Comparison of ENCODE assay signal across 8 cellular contexts in genomic region chrX:39730671-39731389, GRCh38.
DNase-seq lines count a peak whose midpoint lies in the region; ATAC-seq and TF ChIP-seq lines count a peak whose summit lies in the region.

No MANE protein-coding gene starts in this region.

- no peak overlapping the region for H3K9ac ChIP-seq in trophoblast cell (ENCODE audit: low read length)

- peaks cover 3% of the 10 kb centered on the region for H3K4me1 ChIP-seq in CD8-positive, alpha-beta memory T cell (ENCODE audit: insufficient read depth, low read length)
- H3K4me1 ChIP-seq in SJSA1 (replicated peaks), result peaks cover 36% of the 10 kb centered on the region
- peaks cover 6% of the 10 kb centered on the region for H3K4me1 ChIP-seq in cardiac muscle cell (ENCODE audit: low read depth)
- H3K4me1 ChIP-seq in trophoblast cell (ENCODE audit: control insufficient read depth in 1 of 2, insufficient read depth in 2 of 2, low read length in 2 of 2), result peaks cover 8 to 17% of the 10 kb centered on the region in 2 experiments
- no peaks in the 10 kb centered on the region for H3K4me1 ChIP-seq in uterus

- H3K36me3 Mint-ChIP-seq in CD8-positive, alpha-beta memory T cell, result no peaks in the 10 kb centered on the region
- H3K36me3 Mint-ChIP-seq in activated naive CD4-positive, alpha-beta T cell treated with anti-CD3 and anti-CD28 coated beads, Interleukin-2, amount 50 U/mL, for 24 hours, result no peaks in the 10 kb centered on the region

- H3K23ac ChIP-seq in trophoblast cell (ENCODE audit: low read length), result no peak overlapping the region

- H2BK5ac ChIP-seq in trophoblast cell (ENCODE audit: low read depth, low read length, poor library complexity), result no peak overlapping the region

- H3K27me3 ChIP-seq in CD8-positive, alpha-beta memory T cell (ENCODE audit: insufficient read depth, low read length, poor library complexity, severe bottlenecking), result no peaks in the 10 kb centered on the region
- H3K27me3 ChIP-seq in SJSA1 (replicated peaks), result no peaks in the 10 kb centered on the region
- H3K27me3 ChIP-seq in cardiac muscle cell, result no peaks in the 10 kb centered on the region
- H3K27me3 ChIP-seq in trophoblast cell (ENCODE audit: insufficient read depth, low read length), result no peaks in the 10 kb centered on the region
- H3K27me3 ChIP-seq in uterus, result no peaks in the 10 kb centered on the region

- TF ChIP-seq POLR2A in uterus (IDR thresholded peaks at IDR 0.05), result no peak

- no peak overlapping the region for H3K14ac ChIP-seq in trophoblast cell (ENCODE audit: low read length)

- H4K8ac ChIP-seq in trophoblast cell (ENCODE audit: low read depth, low read length), result no peak overlapping the region

- POLR2A ChIA-PET in CD8-positive, alpha-beta memory T cell (lab: Charles Lee), result no interaction called here

- peak overlapping the region in 4 of 8 donors; percentile 27 to 75 (median 61) for H3K27ac Mint-ChIP-seq in CD8-positive, alpha-beta memory T cell
- peak overlapping the region; percentile 82 for H3K27ac Mint-ChIP-seq in activated naive CD4-positive, alpha-beta T cell treated with anti-CD3 and anti-CD28 coated beads, Interleukin-2, amount 50 U/mL, for 24 hours

- no peak overlapping the region for H4K12ac ChIP-seq in trophoblast cell (ENCODE audit: low read depth, low read length)

- H3K4me3 ChIP-seq in CD8-positive, alpha-beta memory T cell (ENCODE audit: low read length), result no peak overlapping the region
- peak overlapping the region; percentile 11 for H3K4me3 ChIP-seq in SJSA1
- no peak overlapping the region for H3K4me3 ChIP-seq in cardiac muscle cell
- H3K4me3 ChIP-seq in trophoblast cell (ENCODE audit: low read depth, low read length), result no peak overlapping the region
- no peak overlapping the region for H3K4me3 ChIP-seq in uterus

- H3K4me3 Mint-ChIP-seq in CD8-positive, alpha-beta memory T cell, result peak overlapping the region in 1 of 7 donors; percentile 65
- H3K4me3 Mint-ChIP-seq in activated naive CD4-positive, alpha-beta T cell treated with anti-CD3 and anti-CD28 coated beads, Interleukin-2, amount 50 U/mL, for 24 hours, result peak overlapping the region; percentile 73

- peaks cover 0 to 11% of the 10 kb centered on the region in 2 donors for H3K27me3 Mint-ChIP-seq in CD8-positive, alpha-beta memory T cell
- H3K27me3 Mint-ChIP-seq in activated naive CD4-positive, alpha-beta T cell treated with anti-CD3 and anti-CD28 coated beads, Interleukin-2, amount 50 U/mL, for 24 hours, result no peaks in the 10 kb centered on the region

- H3K79me2 ChIP-seq in trophoblast cell (ENCODE audit: control insufficient read depth, insufficient read depth, low read length, poor library complexity), result no peaks in the 10 kb centered on the region

- peak overlapping the region; percentile 33 for H3K4me2 ChIP-seq in trophoblast cell (ENCODE audit: low read length)

- H4K91ac ChIP-seq in trophoblast cell (ENCODE audit: low read depth, low read length), result peak overlapping the region; percentile 64

- intact Hi-C loops in uterus (cut with DNase I; ENCODE audit: low total_unique reads), result no loop called here

- no peak overlapping the region for H2AFZ ChIP-seq in trophoblast cell (ENCODE audit: insufficient read depth, low read length, poor library complexity)

- no CpG with 5 or more reads among the region's 21 CpGs for WGBS in trophoblast cell (ENCODE audit: extremely low coverage, insufficient coverage, insufficient read length)

- no peaks in the 10 kb centered on the region for H3K9me3 Mint-ChIP-seq in CD8-positive, alpha-beta memory T cell
- H3K9me3 Mint-ChIP-seq in activated naive CD4-positive, alpha-beta T cell treated with anti-CD3 and anti-CD28 coated beads, Interleukin-2, amount 50 U/mL, for 24 hours, result no peaks in the 10 kb centered on the region

- DNase-seq in CD8-positive, alpha-beta memory T cell, result peak; percentile 6 to 64 (median 27)
- DNase-seq in SJSA1 (ENCODE audit: low read depth in 1 of 2, low spot score in 2 of 2) (peak; percentile 82 to 86), cardiac muscle cell (ENCODE audit: low read depth in 1 of 2, low spot score in 1 of 2) (peak; percentile 71 to 79), trophoblast cell (peak; percentile 43 to 66), uterus (peak; percentile 78 to 87)

- no peak overlapping the region for H3K27ac ChIP-seq in CD8-positive, alpha-beta memory T cell (ENCODE audit: low read depth, low read length)
- H3K27ac ChIP-seq in SJSA1 (peak overlapping the region; percentile 78), cardiac muscle cell (no peak overlapping the region), trophoblast cell (ENCODE audit: low read depth, low read length) (no peak overlapping the region), uterus (peak overlapping the region; percentile 21 to 56)

- TF ChIP-seq CTCF in cardiac muscle cell (IDR thresholded peaks at IDR 0.05; ENCODE audit: low read depth, low read length) (peak; percentile 69), uterus (IDR thresholded peaks at IDR 0.05) (peak; percentile 51 to 60 (median 58))

- no peaks in the 10 kb centered on the region for H3K36me3 ChIP-seq in CD8-positive, alpha-beta memory T cell (ENCODE audit: insufficient read depth, low read length)
- H3K36me3 ChIP-seq in SJSA1 (no peaks in the 10 kb centered on the region), cardiac muscle cell (no peaks in the 10 kb centered on the region), trophoblast cell (ENCODE audit: control insufficient read depth in 1 of 2, insufficient read depth in 2 of 2, low read length in 2 of 2) (no peaks in the 10 kb centered on the region), uterus (no peaks in the 10 kb centered on the region)

- CTCF ChIA-PET in CD8-positive, alpha-beta memory T cell (lab: Charles Lee), result interaction anchor here (0.6 to 1.4 kb wide), 8 partner anchors 13 to 534 kb away, joined by 3 to 5 read pairs (median 3); no protein-coding TSS in a partner anchor

- ATAC-seq in HG02852 (IDR thresholded peaks at IDR 0.05; ENCODE audit: unreplicated experiment), result peak; percentile 45
- ATAC-seq in HG03135 (IDR thresholded peaks at IDR 0.05; ENCODE audit: unreplicated experiment), result no peak

- no peak overlapping the region for H3K18ac ChIP-seq in trophoblast cell (ENCODE audit: low read length)

- H3K4ac ChIP-seq in trophoblast cell (ENCODE audit: low read depth, low read length), result no peak overlapping the region

- peaks cover 3% of the 10 kb centered on the region for H3K79me1 ChIP-seq in trophoblast cell (ENCODE audit: low read length)

- H3K4me1 Mint-ChIP-seq in CD8-positive, alpha-beta memory T cell, result peaks cover 4 to 7% (median 5%) of the 10 kb centered on the region in 3 donors
- peaks cover 7% of the 10 kb centered on the region for H3K4me1 Mint-ChIP-seq in activated naive CD4-positive, alpha-beta T cell treated with anti-CD3 and anti-CD28 coated beads, Interleukin-2, amount 50 U/mL, for 24 hours

- H2BK12ac ChIP-seq in trophoblast cell (ENCODE audit: low read length), result peak overlapping the region; percentile 5

- H2AK5ac ChIP-seq in trophoblast cell (ENCODE audit: low read length), result peak overlapping the region; percentile 14

- no peak overlapping the region for H2BK120ac ChIP-seq in trophoblast cell (ENCODE audit: insufficient read depth, low read length, poor library complexity)

- H3K9me3 ChIP-seq in CD8-positive, alpha-beta memory T cell (ENCODE audit: low read length), result no peaks in the 10 kb centered on the region
- no peaks in the 10 kb centered on the region for H3K9me3 ChIP-seq in SJSA1 (replicated peaks)
- H3K9me3 ChIP-seq in cardiac muscle cell (ENCODE audit: low read depth), result no peaks in the 10 kb centered on the region
- H3K9me3 ChIP-seq in trophoblast cell (ENCODE audit: insufficient read depth, low read depth, low read length), result no peaks in the 10 kb centered on the region
- H3K9me3 ChIP-seq in uterus, result no peaks in the 10 kb centered on the region

Comparison
In these comparisons a context has a peak if more than half of its experiments do, and no peak if none do; other contexts are left out.
1. DNase-seq: peak in every context shown above with its lines; median percentile 84 in SJSA1; 82 in uterus; 75 in cardiac muscle cell; 54 in trophoblast cell; 27 in CD8-positive, alpha-beta memory T cell.
2. H3K27ac ChIP-seq: peak in SJSA1 (single experiment) and uterus (2 of 2); none in CD8-positive, alpha-beta memory T cell (single experiment), cardiac muscle cell (single experiment) and trophoblast cell (single experiment).